ENCODE assay signal across 20 cellular contexts in the genomic region with DNA sequence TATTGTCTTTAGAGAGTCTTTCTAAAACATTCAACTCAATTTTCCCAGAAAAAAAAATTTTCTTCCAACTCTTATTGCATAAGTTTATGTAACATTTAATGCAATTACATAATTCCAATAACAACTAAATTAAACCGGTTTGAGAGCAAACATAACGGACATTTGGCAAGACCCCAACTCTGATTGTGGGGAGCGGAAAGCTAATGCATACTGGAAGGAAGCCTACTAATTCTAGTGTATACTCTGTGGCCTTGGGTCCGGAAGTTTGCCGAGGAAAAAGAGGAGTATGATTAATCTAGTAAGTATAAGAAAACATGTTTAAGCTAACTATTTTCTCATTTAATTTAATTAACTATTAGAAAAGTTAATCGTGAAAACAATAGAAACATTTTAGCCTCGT.
"Had no signal": no experiment of that assay in that cellular context is flagged by ENCODE, and none has a peak within 500 bp of the region (broad histone marks: within the 10 kb centered on the region; RNA-seq: fewer than 3 reads in every experiment).

No MANE protein-coding gene starts in this region.

- H3K4me1 ChIP-seq: esophagus muscularis mucosa, gastrocnemius medialis, heart right ventricle, left lung had no signal

- DNase-seq: effector CD8-positive, alpha-beta T cell; effector memory CD8-positive, alpha-beta T cell; endodermal cell; foreskin fibroblast; foreskin melanocyte; gastrocnemius medialis; glutamatergic neuron; head of caudate nucleus; heart right ventricle; hippocampal formation; left cardiac atrium; left lung; left ventricle myocardium superior; mesenchymal stem cell; mucosa of descending colon; naive B cell; naive thymus-derived CD8-positive, alpha-beta T cell had no signal

- ATAC-seq: effector memory CD8-positive, alpha-beta T cell; gastrocnemius medialis; heart right ventricle; left cardiac atrium; left lung; left ventricle myocardium superior; mucosa of descending colon; naive thymus-derived CD8-positive, alpha-beta T cell had no signal

- H3K27me3 ChIP-seq: esophagus muscularis mucosa, left lung had no signal

- H3K27ac ChIP-seq: coronary artery, esophagus muscularis mucosa, gastrocnemius medialis, heart right ventricle, left lung had no signal

- H3K36me3 ChIP-seq: esophagus muscularis mucosa, gastrocnemius medialis, heart right ventricle, left lung had no signal

- H3K4me3 ChIP-seq: coronary artery, esophagus muscularis mucosa, gastrocnemius medialis, heart right ventricle, left lung, lung, mucosa of descending colon had no signal

- H3K9me3 ChIP-seq: esophagus muscularis mucosa, gastrocnemius medialis, heart right ventricle, left lung, mucosa of descending colon had no signal
